In genomic region chr19:20082876-20083275, GRCh38 we compare ENCODE assay signal across 2 cellular contexts. TPM values are rescaled to one million over a fixed set of nuclear protein-coding genes. Genes with fewer than 3 reads are reported as not detected.
"Had no signal": no experiment of that assay in that cellular context is flagged by ENCODE, and none has a peak within 500 bp of the region (broad histone marks: within the 10 kb centered on the region; RNA-seq: fewer than 3 reads in every experiment).

No MANE protein-coding gene starts in this region.

RNA-seq across cellular contexts. Expression of gene ZNF90, which starts 5.1 kb away (rescaled TPM):
- total RNA-seq: ascending aorta had no signal

RNA-seq across cellular contexts. Expression of gene ZNF682, which starts 43.6 kb away (rescaled TPM):
- polyA plus RNA-seq: mammary epithelial cell had no signal
